ENCODE assay signal across 8 cellular contexts in the genomic region with DNA sequence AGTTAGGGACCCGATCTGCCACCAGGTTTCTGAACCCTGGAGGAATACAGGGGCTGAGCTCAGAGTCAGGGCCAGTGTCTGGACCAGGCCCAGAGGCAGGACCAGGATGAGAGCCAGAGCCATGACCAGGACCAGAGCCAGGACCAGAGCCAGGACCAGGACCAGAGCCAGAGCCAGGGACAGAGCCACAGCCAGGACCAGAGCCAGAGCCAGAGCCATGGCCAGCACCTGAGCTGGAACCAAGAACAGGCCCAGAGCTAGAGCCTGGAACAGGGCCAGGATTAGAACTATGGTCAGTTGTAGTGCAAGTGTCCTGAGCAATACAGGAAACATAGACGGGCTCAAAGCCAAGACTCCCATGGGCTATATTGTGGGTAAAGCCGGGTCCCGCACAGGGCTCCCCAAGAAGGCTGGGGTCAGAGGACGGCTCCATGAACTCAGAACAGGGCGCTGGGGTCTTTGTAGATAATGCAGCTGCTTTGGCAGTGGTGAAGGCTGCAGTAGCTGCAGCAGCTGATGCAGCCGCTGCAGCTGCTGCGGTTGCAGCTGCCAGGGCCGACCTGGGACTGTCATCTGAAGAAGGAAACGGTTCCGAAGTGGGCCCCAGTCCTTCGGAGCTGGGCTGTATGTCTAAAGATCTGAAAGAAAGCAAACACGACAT. TPM values are rescaled to one million over a fixed set of nuclear protein-coding genes. Genes with fewer than 3 reads are reported as not detected.
A peak's percentile ranks its signal among the peaks of the same experiment; 100 is the strongest.
DNase-seq lines count a peak whose midpoint lies in the region; ATAC-seq and TF ChIP-seq lines count a peak whose summit lies in the region.

No MANE protein-coding gene starts in this region.

- no peaks in the 10 kb centered on the region for H3K27me3 Mint-ChIP-seq in activated CD8-positive, alpha-beta T cell treated with anti-CD3 and anti-CD28 coated beads, Interleukin-2, amount 10 ng/mL, durations not matched to agents 7 days and 5 days (ENCODE audit: low read depth)

- TF ChIP-seq CTCF in spleen (IDR thresholded peaks at IDR 0.05 in 8 of 11, conservative IDR thresholded peaks at IDR 0.05 in 3 of 11) = no peak

- H3K4me1 Mint-ChIP-seq in activated CD8-positive, alpha-beta T cell treated with anti-CD3 and anti-CD28 coated beads, Interleukin-2, amount 10 ng/mL, durations not matched to agents 7 days and 5 days (ENCODE audit: low read depth) = peaks cover 51% of the 10 kb centered on the region

- no peaks in the 10 kb centered on the region for H3K9me3 Mint-ChIP-seq in activated CD8-positive, alpha-beta T cell treated with anti-CD3 and anti-CD28 coated beads, Interleukin-2, amount 10 ng/mL, durations not matched to agents 7 days and 5 days (ENCODE audit: insufficient read depth)

- peak overlapping the region; percentile 77 for H3K4me3 Mint-ChIP-seq in activated CD8-positive, alpha-beta T cell treated with anti-CD3 and anti-CD28 coated beads, Interleukin-2, amount 10 ng/mL, durations not matched to agents 7 days and 5 days

- CTCF ChIA-PET in activated CD8-positive, alpha-beta T cell treated with anti-CD3 and anti-CD28 coated beads, Interleukin-2, amount 10 ng/mL, durations not matched to agents 7 days and 5 days (lab: Charles Lee) = interaction anchor here (0.6 to 4.1 kb wide), 18 partner anchors 13 to 1713 kb away, joined by 3 to 42 read pairs (median 3); partner anchors contain the start of genes CREB3, FAM221B, TLN1 and TMEM8B

- no peak for DNase-seq in activated CD8-positive, alpha-beta T cell treated with anti-CD3 and anti-CD28 coated beads, Interleukin-2, amount 10 ng/mL, durations not matched to agents 7 days and 5 days
- DNase-seq in iPS DF 6.9 (ENCODE audit: low read depth, low spot score) (no peak), spleen (no peak), DMS153 treated with DMSO at 0.1 percent for 48 hours (lab: John Stamatoyannopoulos, UW; ENCODE audit: unreplicated experiment) (no peak)
- DNase-seq in activated CD4-positive, alpha-beta T cell treated with anti-CD3 and anti-CD28 coated beads for 1 hour = no peak

- H3K4me1 ChIP-seq in iPS DF 6.9 (ENCODE audit: control insufficient read depth, insufficient read depth, low read length) (peaks cover 4% of the 10 kb centered on the region; the same call in 1 of the 2 replicates), spleen (peaks cover 17 to 49% (median 35%) of the 10 kb centered on the region in 6 donors)

- POLR2A ChIA-PET in activated CD8-positive, alpha-beta T cell treated with anti-CD3 and anti-CD28 coated beads, Interleukin-2, amount 10 ng/mL, durations not matched to agents 7 days and 5 days (lab: Charles Lee) = interaction anchor here (0.6 to 2.3 kb wide), 10 partner anchors 9 to 676 kb away, joined by 3 to 6 read pairs (median 4); partner anchors contain the start of genes CCDC107, CREB3, FAM221B and GBA2

- no peaks in the 10 kb centered on the region for H3K9me3 ChIP-seq in iPS DF 6.9 (ENCODE audit: control insufficient read depth, insufficient read depth, low read length)
- no peaks in the 10 kb centered on the region for H3K9me3 ChIP-seq in spleen

- H3K27ac ChIP-seq in iPS DF 6.9 (ENCODE audit: low read length) = no peak overlapping the region
- H3K27ac ChIP-seq in spleen = peak overlapping the region in 6 of 8 donors; percentile 42 to 98 (median 79)

- H3K36me3 Mint-ChIP-seq in activated CD8-positive, alpha-beta T cell treated with anti-CD3 and anti-CD28 coated beads, Interleukin-2, amount 10 ng/mL, durations not matched to agents 7 days and 5 days (ENCODE audit: low read depth) = peaks cover 23% of the 10 kb centered on the region

- H3K36me3 ChIP-seq in iPS DF 6.9 (ENCODE audit: control insufficient read depth, insufficient read depth, low read length) = no peaks in the 10 kb centered on the region
- peaks cover 0 to 32% (median 16%) of the 10 kb centered on the region in 6 donors for H3K36me3 ChIP-seq in spleen

- peak overlapping the region; percentile 96 for H3K27ac Mint-ChIP-seq in activated CD8-positive, alpha-beta T cell treated with anti-CD3 and anti-CD28 coated beads, Interleukin-2, amount 10 ng/mL, durations not matched to agents 7 days and 5 days

- H3K4me3 ChIP-seq in iPS DF 6.9 (ENCODE audit: low read length) (peak overlapping the region; percentile 25; the same call in 1 of the 2 replicates), spleen (peak overlapping the region; percentile 25 to 77 (median 61))

- WGBS in iPS DF 6.9 (ENCODE audit: insufficient coverage, insufficient read length) = no CpG with 5 or more reads among the region's 13 CpGs
- WGBS in spleen, 5 donors = 12 to 20% (median 15%) methylated on average over 12 to 13 of the region's 13 CpGs

- intact Hi-C loops in spleen (cut with DNase I; ENCODE audit: low total_unique reads) = no loop called here

- ATAC-seq in HG03025 (IDR thresholded peaks at IDR 0.05; ENCODE audit: low FRiP score, unreplicated experiment) (peak; percentile 0), HG02852 (IDR thresholded peaks at IDR 0.05; ENCODE audit: unreplicated experiment) (no peak), HG03378 (IDR thresholded peaks at IDR 0.05; ENCODE audit: unreplicated experiment) (no peak)
- no peak for ATAC-seq in activated CD8-positive, alpha-beta T cell treated with anti-CD3 and anti-CD28 coated beads, Interleukin-2, amount 10 ng/mL, durations not matched to agents 7 days and 5 days

- no peak for TF ChIP-seq POLR2A in spleen (IDR thresholded peaks at IDR 0.05)

- H3K27me3 ChIP-seq in iPS DF 6.9 (ENCODE audit: control insufficient read depth, insufficient read depth, low read length) = no peaks in the 10 kb centered on the region
- H3K27me3 ChIP-seq in spleen (replicated peaks in 1 of 7) = no peaks in the 10 kb centered on the region

RNA-seq across cellular contexts. Expression of gene SPAG8, which starts 0.6 kb away (rescaled TPM):
- total RNA-seq in activated CD8-positive, alpha-beta T cell treated with anti-CD3 and anti-CD28 coated beads, Interleukin-2, amount 10 ng/mL, durations not matched to agents 7 days and 5 days = 1 to 10 TPM; 1.3 to 1.5 TPM
- 1 to 10 TPM; 1.1 to 4.5 (median 2.3) TPM for total RNA-seq in spleen
- 1 to 10 TPM; 1.7 to 2.5 (median 1.7) TPM for polyA plus RNA-seq in spleen

RNA-seq across cellular contexts. Expression of gene HINT2, which starts 3.3 kb away (rescaled TPM):
- total RNA-seq in activated CD8-positive, alpha-beta T cell treated with anti-CD3 and anti-CD28 coated beads, Interleukin-2, amount 10 ng/mL, durations not matched to agents 7 days and 5 days = 10 to 100 TPM; 74.7 to 76.8 TPM
- 10 to 100 TPM; 20.1 to 32.4 (median 23.0) TPM for total RNA-seq in spleen
- polyA plus RNA-seq in spleen = 10 to 100 TPM; 60.0 to 73.6 (median 69.6) TPM

RNA-seq across cellular contexts. Expression of gene FAM221B, which starts 17.0 kb away (rescaled TPM):
- not detected for total RNA-seq in activated CD8-positive, alpha-beta T cell treated with anti-CD3 and anti-CD28 coated beads, Interleukin-2, amount 10 ng/mL, durations not matched to agents 7 days and 5 days
- total RNA-seq in spleen = not detected
- not detected for polyA plus RNA-seq in spleen

RNA-seq across cellular contexts. Expression of gene TMEM8B, which starts 17.5 kb away (rescaled TPM):
- 1 to 10 TPM; 1.6 to 2.3 TPM for total RNA-seq in activated CD8-positive, alpha-beta T cell treated with anti-CD3 and anti-CD28 coated beads, Interleukin-2, amount 10 ng/mL, durations not matched to agents 7 days and 5 days
- total RNA-seq in spleen = 1 to 10 TPM; 2.9 to 9.8 (median 5.9) TPM
- 1 to 10 TPM; 3.2 to 8.8 (median 7.2) TPM for polyA plus RNA-seq in spleen

RNA-seq across cellular contexts. Expression of gene NPR2, which starts 20.1 kb away (rescaled TPM):
- total RNA-seq in activated CD8-positive, alpha-beta T cell treated with anti-CD3 and anti-CD28 coated beads, Interleukin-2, amount 10 ng/mL, durations not matched to agents 7 days and 5 days = 10 to 100 TPM; 10.8 to 11.1 TPM
- total RNA-seq in spleen = 10 to 100 TPM in 2 of 7 donors, 1 to 10 TPM in 5; 6.7 to 17.1 (median 9.2) TPM
- polyA plus RNA-seq in spleen = 1 to 10 TPM; 5.8 to 7.8 (median 7.3) TPM
